15 cellular contexts compared by ENCODE assay signal in genomic region chr7:37494940-37495339, GRCh38. TPM values are rescaled to one million over a fixed set of nuclear protein-coding genes. Genes with fewer than 3 reads are reported as not detected.
DNase-seq lines count a peak whose midpoint lies in the region; ATAC-seq and TF ChIP-seq lines count a peak whose summit lies in the region.
"Had no signal": no experiment of that assay in that cellular context is flagged by ENCODE, and none has a peak within 500 bp of the region (broad histone marks: within the 10 kb centered on the region; RNA-seq: fewer than 3 reads in every experiment).

No MANE protein-coding gene starts in this region.

- H3K9me3 ChIP-seq in neuronal stem cell (replicated peaks in 1 of 2; ENCODE audit: control insufficient read depth in 2 of 2, insufficient read depth in 1 of 2, low read depth in 1 of 2, low read length in 2 of 2) (peaks cover 0 to 6% of the 10 kb centered on the region in 2 donors), upper lobe of right lung (no peaks in the 10 kb centered on the region)

- H3K27me3 ChIP-seq in H7 (ENCODE audit: control insufficient read depth, insufficient read depth, low read length): no peaks in the 10 kb centered on the region
- H3K27me3 ChIP-seq in neuronal stem cell (ENCODE audit: control insufficient read depth in 3 of 3, insufficient read depth in 3 of 3, low read depth in 1 of 3, low read length in 3 of 3): no peaks in the 10 kb centered on the region
- H3K27me3 ChIP-seq in upper lobe of right lung: no peaks in the 10 kb centered on the region
- H3K27me3 ChIP-seq: stomach had no signal

- no peaks in the 10 kb centered on the region; the same call in 1 of the 2 replicates for H3K36me3 ChIP-seq in H7 (replicated peaks; ENCODE audit: control insufficient read depth, insufficient read depth, low read length)
- no peaks in the 10 kb centered on the region for H3K36me3 ChIP-seq in neuronal stem cell (replicated peaks in 1 of 2; ENCODE audit: control insufficient read depth in 2 of 2, insufficient read depth in 2 of 2, low read length in 2 of 2)
- no peaks in the 10 kb centered on the region for H3K36me3 ChIP-seq in upper lobe of right lung
- H3K36me3 ChIP-seq: stomach had no signal

- no peak overlapping the region for H3K4ac ChIP-seq in neuronal stem cell (ENCODE audit: low read length)

- no peak overlapping the region for H2BK12ac ChIP-seq in neuronal stem cell (ENCODE audit: low read length)

- no peak overlapping the region for H2AK5ac ChIP-seq in neuronal stem cell (ENCODE audit: low read depth, low read length)

- no peaks in the 10 kb centered on the region for H3K79me1 ChIP-seq in neuronal stem cell (ENCODE audit: low read depth, low read length)

- no peak overlapping the region for H3K23ac ChIP-seq in neuronal stem cell (ENCODE audit: low read depth, low read length, poor library complexity)

- no peak overlapping the region for H4K8ac ChIP-seq in neuronal stem cell (ENCODE audit: low read depth, low read length)

- H3K14ac ChIP-seq in neuronal stem cell (ENCODE audit: low read length): no peak overlapping the region

- no peak overlapping the region for H4K91ac ChIP-seq in neuronal stem cell (ENCODE audit: low read depth, low read length, poor library complexity)

- intact Hi-C loops in upper lobe of right lung (cut with DNase I): no loop called here

- H3K27ac ChIP-seq in neuronal stem cell (replicated peaks; ENCODE audit: low read length): no peak overlapping the region
- no peak overlapping the region for H3K27ac ChIP-seq in upper lobe of right lung
- H3K27ac ChIP-seq: GM23248, stomach had no signal

- no CpG with 5 or more reads among the region's 2 CpGs for WGBS in neuronal stem cell (ENCODE audit: extremely low coverage in 2 of 2, insufficient read length in 2 of 2, insufficient replicate concordance in 1 of 2), 2 donors

- no peak overlapping the region for H3K18ac ChIP-seq in neuronal stem cell (ENCODE audit: low read length)

- H2AFZ ChIP-seq in neuronal stem cell (ENCODE audit: low read length): peak overlapping the region; percentile 15
- H2AFZ ChIP-seq: GM23248 had no signal

- H2BK15ac ChIP-seq in neuronal stem cell (ENCODE audit: low read length): no peak overlapping the region

- no peak overlapping the region for H2BK5ac ChIP-seq in neuronal stem cell (ENCODE audit: low read length)

- ATAC-seq in GM18861 (IDR thresholded peaks at IDR 0.05; ENCODE audit: unreplicated experiment) (peak; percentile 62), HG03025 (IDR thresholded peaks at IDR 0.05; ENCODE audit: low FRiP score, unreplicated experiment) (no peak), upper lobe of right lung (no peak)
- ATAC-seq: activated naive CD8-positive, alpha-beta T cell treated with anti-CD3 and anti-CD28 coated beads, Interleukin-2, amount 50 U/mL, for 24 hours had no signal

- peak; percentile 12 for DNase-seq in H7
- DNase-seq in MV-4-11 (lab: John Stamatoyannopoulos, UW): peak; percentile 82
- DNase-seq in neuronal stem cell (ENCODE audit: low spot score): no peak
- DNase-seq in Ammon's horn (ENCODE audit: low spot score): no peak
- DNase-seq in upper lobe of right lung: no peak
- no peak for DNase-seq in NCI-H1092 treated with DMSO at 0.1 percent for 48 hours (lab: John Stamatoyannopoulos, UW)
- DNase-seq: activated naive CD8-positive, alpha-beta T cell treated with anti-CD3 and anti-CD28 coated beads, Interleukin-2, amount 50 U/mL, for 24 hours; cortex of kidney; NCI-H2029 treated with DMSO at 0.1 percent for 48 hours; stimulated activated CD4-positive, alpha-beta T cell treated with anti-CD3 and anti-CD28 coated beads, Interleukin-4, amount 100 ng/mL, for 24 hours; stomach; T-helper 17 cell had no signal

- H3K4me1 ChIP-seq in neuronal stem cell (ENCODE audit: control insufficient read depth in 2 of 2, insufficient read depth in 1 of 2, low read depth in 1 of 2, low read length in 2 of 2) (no peaks in the 10 kb centered on the region), upper lobe of right lung (no peaks in the 10 kb centered on the region)
- H3K4me1 ChIP-seq: stomach had no signal

- H3K9ac ChIP-seq in neuronal stem cell (ENCODE audit: low read depth, low read length, poor library complexity): no peak overlapping the region
- H3K9ac ChIP-seq: GM23248 had no signal

- no peak for TF ChIP-seq CTCF in upper lobe of right lung (IDR thresholded peaks at IDR 0.05)

- H3K4me3 ChIP-seq in H7 (ENCODE audit: insufficient read depth, low read depth, low read length): peak overlapping the region; percentile 28; the same call in 1 of the 2 replicates
- no peak overlapping the region for H3K4me3 ChIP-seq in neuronal stem cell (ENCODE audit: low read length in 2 of 2)
- H3K4me3 ChIP-seq in upper lobe of right lung: no peak overlapping the region
- H3K4me3 ChIP-seq: GM23248, stomach had no signal

- no peak overlapping the region for H3K4me2 ChIP-seq in neuronal stem cell (ENCODE audit: insufficient read depth, low read length, poor library complexity, severe bottlenecking)

- no peak overlapping the region for H2BK120ac ChIP-seq in neuronal stem cell (ENCODE audit: low read depth, low read length)

RNA-seq across cellular contexts. Expression of gene ELMO1, which starts 46.3 kb away (rescaled TPM):
- 8.0 and 8.7 TPM in 2 replicates for total RNA-seq in H7 (2014; rRNA removed; shearing (Covaris generic))
- 8.2 TPM for polyA plus RNA-seq in neuronal stem cell (2013, experiment 1 of 2)
- polyA plus RNA-seq in neuronal stem cell (2013, experiment 2 of 2): 7.3 TPM
- total RNA-seq in upper lobe of right lung: 53.8 TPM
- total RNA-seq: GM23248 had no signal
- polyA plus RNA-seq: GM23248 had no signal

Comparison
In these comparisons a context has a peak if more than half of its experiments do, and no peak if none do; other contexts are left out.
1. DNase-seq: peak in H7 (single experiment) and MV-4-11 (single experiment); none in neuronal stem cell (single experiment), Ammon's horn (single experiment), upper lobe of right lung (single experiment) and NCI-H1092 treated with DMSO at 0.1 percent for 48 hours (single experiment).